Comparison of ENCODE assay signal across 18 cellular contexts in the genomic region with DNA sequence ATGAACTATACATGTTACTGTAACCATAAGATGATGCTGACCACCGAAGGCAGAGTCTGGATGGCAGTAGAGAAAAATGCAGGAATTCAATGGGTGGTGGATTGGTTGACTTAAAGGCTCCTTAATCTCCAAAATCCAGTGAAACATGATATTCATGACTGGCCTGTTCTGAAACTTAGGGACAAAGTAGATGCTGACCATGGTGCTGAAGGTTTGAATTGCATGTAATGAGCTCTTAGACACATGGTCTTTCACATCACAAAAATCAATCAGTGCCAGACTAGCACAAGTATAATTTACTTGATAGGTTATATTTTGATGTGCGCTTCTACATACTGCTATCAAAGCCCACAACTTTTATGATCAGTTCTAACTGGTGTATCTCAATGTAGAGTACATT. TPM values are rescaled to one million over a fixed set of nuclear protein-coding genes. Genes with fewer than 3 reads are reported as not detected.
DNase-seq lines count a peak whose midpoint lies in the region; TF ChIP-seq lines count a peak whose summit lies in the region.
"Had no signal": no experiment of that assay in that cellular context is flagged by ENCODE, and none has a peak within 500 bp of the region (broad histone marks: within the 10 kb centered on the region; RNA-seq: fewer than 3 reads in every experiment).

No MANE protein-coding gene starts in this region.

- H3K4me1 ChIP-seq in MM.1S (ENCODE audit: low read length) (no peaks in the 10 kb centered on the region), sigmoid colon (no peaks in the 10 kb centered on the region)
- H3K4me1 ChIP-seq: gastroesophageal sphincter had no signal

- no peak for TF ChIP-seq POLR2A in sigmoid colon (IDR thresholded peaks at IDR 0.05)

- WGBS in sigmoid colon, 2 donors = 82 to 90% methylated on average over 2 of the region's 2 CpGs

- DNase-seq in EL = peak; percentile 15
- peak; percentile 44 for DNase-seq in MM.1S
- peak; percentile 54 to 84 for DNase-seq in T47D (ENCODE audit: low read depth in 1 of 2, low spot score in 1 of 2)
- DNase-seq in lung microvascular endothelial cell (ENCODE audit: low read depth in 2 of 2) = peak; percentile 3 to 43
- no peak for DNase-seq in SW 1271 (lab: John Stamatoyannopoulos, UW)
- DNase-seq in sigmoid colon = no peak
- no peak for DNase-seq in activated CD8-positive, alpha-beta memory T cell treated with anti-CD3 and anti-CD28 coated beads for 24 hours
- DNase-seq in MV-4-11 (lab: John Stamatoyannopoulos, UW) = no peak
- DNase-seq: activated CD4-positive, alpha-beta T cell treated with anti-CD3 and anti-CD28 coated beads for 1 hour; activated gamma-delta T cell treated with Interleukin-2 at 50 U/mL for 16 hours; COR-L47; NCI-H510A treated with DMSO at 0.1 percent for 48 hours; ovary; stimulated activated naive CD8-positive, alpha-beta T cell treated with anti-CD3 and anti-CD28 coated beads, Interleukin-15, amount 100 ng/mL, for 72 hours had no signal

- no peaks in the 10 kb centered on the region for H3K79me2 ChIP-seq in MM.1S (ENCODE audit: low read length)

- no peak overlapping the region for H3K4me3 ChIP-seq in MM.1S (ENCODE audit: low read length)
- H3K4me3 ChIP-seq in sigmoid colon = no peak overlapping the region
- H3K4me3 ChIP-seq: coronary artery, gastroesophageal sphincter, ovary had no signal

- H2AFZ ChIP-seq in MM.1S (ENCODE audit: low read length) = no peak overlapping the region

- H3K9me2 ChIP-seq in MM.1S (replicated peaks; ENCODE audit: insufficient read depth, low read length) = no peaks in the 10 kb centered on the region

- no peaks in the 10 kb centered on the region for H4K20me1 ChIP-seq in MM.1S (ENCODE audit: insufficient read depth, low read length)

- intact Hi-C loops in sigmoid colon (cut with DNase I) = no loop called here

- H3K9me3 ChIP-seq in MM.1S (replicated peaks; ENCODE audit: insufficient read depth, low read length) (no peaks in the 10 kb centered on the region), sigmoid colon (no peaks in the 10 kb centered on the region)
- H3K9me3 ChIP-seq: gastroesophageal sphincter, ovary had no signal

- H3K9ac ChIP-seq in MM.1S (ENCODE audit: low read length) = no peak overlapping the region

- no peak for TF ChIP-seq EP300 in sigmoid colon (IDR thresholded peaks at IDR 0.05)

- TF ChIP-seq CTCF in MM.1S (IDR thresholded peaks at IDR 0.05; ENCODE audit: low read length) (no peak), sigmoid colon (IDR thresholded peaks at IDR 0.05) (no peak)

- no peaks in the 10 kb centered on the region for H3F3A ChIP-seq in MM.1S (ENCODE audit: insufficient read depth, low read length)

- H3K27me3 ChIP-seq in MM.1S (replicated peaks; ENCODE audit: insufficient read depth, low read length) (no peaks in the 10 kb centered on the region), sigmoid colon (no peaks in the 10 kb centered on the region)
- H3K27me3 ChIP-seq: gastroesophageal sphincter, ovary had no signal

- H3K27ac ChIP-seq in MM.1S (ENCODE audit: low read length) (no peak overlapping the region), sigmoid colon (no peak overlapping the region)
- H3K27ac ChIP-seq: coronary artery, gastroesophageal sphincter, ovary had no signal

- H3K4me2 ChIP-seq in MM.1S (ENCODE audit: low read depth, low read length) = no peak overlapping the region

- in situ Hi-C loops in T47D (cut with HindIII; ENCODE audit: low pct_unique_long_range_greater_than_20kb, low sequenced_read_pairs) = no loop called here

- H3K36me3 ChIP-seq in MM.1S (replicated peaks; ENCODE audit: insufficient read depth, low read length) (no peaks in the 10 kb centered on the region), sigmoid colon (no peaks in the 10 kb centered on the region)
- H3K36me3 ChIP-seq: gastroesophageal sphincter, ovary had no signal

RNA-seq across cellular contexts. Expression of gene NTMT2, which starts 30.8 kb away (rescaled TPM):
- not detected in 2 replicates for total RNA-seq in lung microvascular endothelial cell
- total RNA-seq in sigmoid colon = not detected
- not detected for polyA plus RNA-seq in sigmoid colon
- total RNA-seq: gastroesophageal sphincter, H1, lower leg skin, ovary had no signal
- polyA plus RNA-seq: ovary had no signal

RNA-seq across cellular contexts. Expression of gene KIFAP3, which starts 40.4 kb away (rescaled TPM):
- total RNA-seq in lung microvascular endothelial cell (10.2 and 19.0 TPM in 2 replicates), sigmoid colon (10 to 100 TPM; 28.1 to 36.7 (median 33.4) TPM)
- 10 to 100 TPM; 14.4 to 20.8 (median 17.2) TPM for polyA plus RNA-seq in sigmoid colon

Comparison
In these comparisons a context has a peak if more than half of its experiments do, and no peak if none do; other contexts are left out.
1. DNase-seq: peak in EL (single experiment), MM.1S (single experiment), T47D (2 of 2) and lung microvascular endothelial cell (2 of 2); none in SW 1271 (0 of 2), sigmoid colon (single experiment), activated CD8-positive, alpha-beta memory T cell treated with anti-CD3 and anti-CD28 coated beads for 24 hours (single experiment) and MV-4-11 (single experiment).